9 cellular contexts compared by ENCODE assay signal in genomic region chr11:7520981-7521487, GRCh38. TPM values are rescaled to one million over a fixed set of nuclear protein-coding genes. Genes with fewer than 3 reads are reported as not detected.
DNase-seq lines count a peak whose midpoint lies in the region; ATAC-seq, FAIRE-seq and TF ChIP-seq lines count a peak whose summit lies in the region.
"Had no signal": no experiment of that assay in that cellular context is flagged by ENCODE, and none has a peak within 500 bp of the region (broad histone marks: within the 10 kb centered on the region; RNA-seq: fewer than 3 reads in every experiment).

No MANE protein-coding gene starts in this region.

- no peak for TF ChIP-seq EP300 in sigmoid colon (IDR thresholded peaks at IDR 0.05)

- H3K27ac ChIP-seq in sigmoid colon = peak overlapping the region in 3 of 4 donors; percentile 12 to 41 (median 23)

- H3K9me3 ChIP-seq in sigmoid colon = no peaks in the 10 kb centered on the region

- no peaks in the 10 kb centered on the region for H3K9me3 Mint-ChIP-seq in activated T-helper 1 cell treated with anti-CD3 and anti-CD28 coated beads, Interleukin-12 subunit alpha, Interleukin-12 subunit beta, Interleukin-2, Interleukin-4 antibody, amounts not matched to agents 30 ng/mL and 10 ng/mL and 1 ng/mL, durations not matched to agents 14 hours and 24 hours and 36 hours

- no peak overlapping the region for H3K27ac Mint-ChIP-seq in activated T-helper 1 cell treated with anti-CD3 and anti-CD28 coated beads, Interleukin-12 subunit alpha, Interleukin-12 subunit beta, Interleukin-2, Interleukin-4 antibody, amounts not matched to agents 30 ng/mL and 10 ng/mL and 1 ng/mL, durations not matched to agents 14 hours and 24 hours and 36 hours

- FAIRE-seq in H54 (lab: Jason Lieb, UNC) = no peak

- no peak overlapping the region for H3K4me3 ChIP-seq in sigmoid colon

- ATAC-seq in GM18907 (IDR thresholded peaks at IDR 0.05; ENCODE audit: unreplicated experiment) = peak; percentile 85
- ATAC-seq in HG02798 (IDR thresholded peaks at IDR 0.05; ENCODE audit: poor library complexity, unreplicated experiment) = peak; percentile 75

- DNase-seq in NOMO-1 treated with dmso at 0.1 percent for 144 hours (lab: John Stamatoyannopoulos, UW; ENCODE audit: unreplicated experiment) = peak; percentile 63
- no peak for DNase-seq in sigmoid colon
- no peak for DNase-seq in stimulated activated CD4-positive, alpha-beta T cell treated with anti-CD3 and anti-CD28 coated beads, Interleukin-15, amount 100 ng/mL, for 24 hours
- no peak for DNase-seq in H54 (ENCODE audit: insufficient read length, low spot score)
- no peak for DNase-seq in activated T-helper 1 cell treated with anti-CD3 and anti-CD28 coated beads, Interleukin-12 subunit alpha, Interleukin-12 subunit beta, Interleukin-2, Interleukin-4 antibody, amounts not matched to agents 30 ng/mL and 10 ng/mL and 1 ng/mL, durations not matched to agents 14 hours and 24 hours and 36 hours (ENCODE audit: low spot score)
- DNase-seq in activated CD4-positive, alpha-beta T cell treated with anti-CD3 and anti-CD28 coated beads for 1 hour = no peak
- DNase-seq: H7 had no signal

- intact Hi-C loops in sigmoid colon (cut with DNase I) = no loop called here
- intact Hi-C loops in activated T-helper 1 cell treated with anti-CD3 and anti-CD28 coated beads, Interleukin-12 subunit alpha, Interleukin-12 subunit beta, Interleukin-2, Interleukin-4 antibody, amounts not matched to agents 30 ng/mL and 10 ng/mL and 1 ng/mL, durations not matched to agents 14 hours and 24 hours and 36 hours (cut with micrococcal nuclease) = no loop called here

- H3K4me1 ChIP-seq in sigmoid colon = peaks cover 0 to 5% (median 2%) of the 10 kb centered on the region in 4 donors

- no peak overlapping the region for H3K4me3 Mint-ChIP-seq in activated T-helper 1 cell treated with anti-CD3 and anti-CD28 coated beads, Interleukin-12 subunit alpha, Interleukin-12 subunit beta, Interleukin-2, Interleukin-4 antibody, amounts not matched to agents 30 ng/mL and 10 ng/mL and 1 ng/mL, durations not matched to agents 14 hours and 24 hours and 36 hours

- TF ChIP-seq CTCF in sigmoid colon (IDR thresholded peaks at IDR 0.05) = no peak

- TF ChIP-seq POLR2A in sigmoid colon (IDR thresholded peaks at IDR 0.05) = no peak
- TF ChIP-seq POLR2A in H54 (IDR thresholded peaks at IDR 0.05; ENCODE audit: low read depth, low read length) = no peak

- H3K27me3 Mint-ChIP-seq in activated T-helper 1 cell treated with anti-CD3 and anti-CD28 coated beads, Interleukin-12 subunit alpha, Interleukin-12 subunit beta, Interleukin-2, Interleukin-4 antibody, amounts not matched to agents 30 ng/mL and 10 ng/mL and 1 ng/mL, durations not matched to agents 14 hours and 24 hours and 36 hours (ENCODE audit: insufficient read depth) = peaks cover 14% of the 10 kb centered on the region

- H3K36me3 Mint-ChIP-seq in activated T-helper 1 cell treated with anti-CD3 and anti-CD28 coated beads, Interleukin-12 subunit alpha, Interleukin-12 subunit beta, Interleukin-2, Interleukin-4 antibody, amounts not matched to agents 30 ng/mL and 10 ng/mL and 1 ng/mL, durations not matched to agents 14 hours and 24 hours and 36 hours (ENCODE audit: low read depth) = peaks cover 3% of the 10 kb centered on the region

- H3K4me1 Mint-ChIP-seq in activated T-helper 1 cell treated with anti-CD3 and anti-CD28 coated beads, Interleukin-12 subunit alpha, Interleukin-12 subunit beta, Interleukin-2, Interleukin-4 antibody, amounts not matched to agents 30 ng/mL and 10 ng/mL and 1 ng/mL, durations not matched to agents 14 hours and 24 hours and 36 hours (ENCODE audit: low read depth) = peaks cover 10% of the 10 kb centered on the region

- H3K27me3 ChIP-seq in sigmoid colon = no peaks in the 10 kb centered on the region

- H3K36me3 ChIP-seq in sigmoid colon = no peaks in the 10 kb centered on the region

- 0% methylated on average over 2 of the region's 2 CpGs for WGBS in sigmoid colon, 2 donors

RNA-seq across cellular contexts. Expression of gene PPFIBP2, which starts 7.2 kb away (rescaled TPM):
- 10 to 100 TPM in 2 of 4 donors, 1 to 10 TPM in 2; 4.1 to 11.6 (median 9.2) TPM for total RNA-seq in sigmoid colon
- polyA plus RNA-seq in sigmoid colon = 10 to 100 TPM; 26.7 to 33.5 (median 30.6) TPM
- total RNA-seq in activated T-helper 1 cell treated with anti-CD3 and anti-CD28 coated beads, Interleukin-12 subunit alpha, Interleukin-12 subunit beta, Interleukin-2, Interleukin-4 antibody, amounts not matched to agents 30 ng/mL and 10 ng/mL and 1 ng/mL, durations not matched to agents 14 hours and 24 hours and 36 hours = 0.62 and 2.9 TPM in 2 replicates

RNA-seq across cellular contexts. Expression of gene OLFML1, which starts 35.7 kb away (rescaled TPM):
- total RNA-seq in sigmoid colon = 10 to 100 TPM in 2 of 4 donors, 1 to 10 TPM in 2; 2.2 to 14.7 (median 8.7) TPM
- polyA plus RNA-seq in sigmoid colon = 1 to 10 TPM in 2 of 3 donors, not detected in 1; 1.8 to 2.7 TPM
- not detected in 2 replicates for total RNA-seq in activated T-helper 1 cell treated with anti-CD3 and anti-CD28 coated beads, Interleukin-12 subunit alpha, Interleukin-12 subunit beta, Interleukin-2, Interleukin-4 antibody, amounts not matched to agents 30 ng/mL and 10 ng/mL and 1 ng/mL, durations not matched to agents 14 hours and 24 hours and 36 hours
